ENCODE assay signal across 16 cellular contexts in genomic region chr6:90169328-90169886, GRCh38.
DNase-seq lines count a peak whose midpoint lies in the region; ATAC-seq and TF ChIP-seq lines count a peak whose summit lies in the region.
"Had no signal": no experiment of that assay in that cellular context is flagged by ENCODE, and none has a peak within 500 bp of the region (broad histone marks: within the 10 kb centered on the region; RNA-seq: fewer than 3 reads in every experiment).

No MANE protein-coding gene starts in this region.

- peaks cover 14% of the 10 kb centered on the region for H3K4me1 Mint-ChIP-seq in glutamatergic neuron (ENCODE audit: low read depth, unreplicated experiment)

- H3K36me3 Mint-ChIP-seq in glutamatergic neuron (ENCODE audit: unreplicated experiment): no peaks in the 10 kb centered on the region

- no peak overlapping the region for H3K14ac ChIP-seq in trophoblast cell (ENCODE audit: low read length)

- H2AFZ ChIP-seq in trophoblast cell (ENCODE audit: insufficient read depth, low read length, poor library complexity): no peak overlapping the region
- H2AFZ ChIP-seq: parathyroid adenoma had no signal

- H3K4me3 ChIP-seq in RWPE2 (ENCODE audit: severe bottlenecking): no peak overlapping the region
- no peak overlapping the region for H3K4me3 ChIP-seq in trophoblast cell (ENCODE audit: low read depth, low read length)
- no peak overlapping the region for H3K4me3 ChIP-seq in suprapubic skin
- H3K4me3 ChIP-seq: lung had no signal

- no peak overlapping the region for H2BK120ac ChIP-seq in trophoblast cell (ENCODE audit: insufficient read depth, low read length, poor library complexity)

- no peak overlapping the region for H4K91ac ChIP-seq in trophoblast cell (ENCODE audit: low read depth, low read length)

- H3K79me1 ChIP-seq in trophoblast cell (ENCODE audit: low read length): no peaks in the 10 kb centered on the region

- H3K27me3 Mint-ChIP-seq in glutamatergic neuron (ENCODE audit: unreplicated experiment): no peaks in the 10 kb centered on the region
- H3K27me3 Mint-ChIP-seq: T-cell had no signal

- H2BK5ac ChIP-seq in trophoblast cell (ENCODE audit: low read depth, low read length, poor library complexity): no peak overlapping the region

- no peaks in the 10 kb centered on the region for H3K79me2 ChIP-seq in trophoblast cell (ENCODE audit: control insufficient read depth, insufficient read depth, low read length, poor library complexity)
- H3K79me2 ChIP-seq: parathyroid adenoma had no signal

- no peak overlapping the region for H3K4ac ChIP-seq in trophoblast cell (ENCODE audit: low read depth, low read length)

- no peak overlapping the region for H3K18ac ChIP-seq in trophoblast cell (ENCODE audit: low read length)

- no peak for TF ChIP-seq EP300 in suprapubic skin (IDR thresholded peaks at IDR 0.05)

- no CpG with 5 or more reads among the region's 4 CpGs for WGBS in trophoblast cell (ENCODE audit: extremely low coverage, insufficient coverage, insufficient read length)
- 46% methylated on average over 4 of the region's 4 CpGs for WGBS in suprapubic skin

- H3K23ac ChIP-seq in trophoblast cell (ENCODE audit: low read length): peak overlapping the region; percentile 61

- TF ChIP-seq POLR2A in GM18505 (IDR thresholded peaks at IDR 0.05; ENCODE audit: borderline replicate concordance, extremely low read depth, insufficient read depth, insufficient read length): no peak
- no peak for TF ChIP-seq POLR2A in suprapubic skin (IDR thresholded peaks at IDR 0.05)

- H3K4me3 Mint-ChIP-seq in glutamatergic neuron (ENCODE audit: unreplicated experiment): no peak overlapping the region
- H3K4me3 Mint-ChIP-seq: activated T-cell treated with anti-CD3 and anti-CD28 coated beads, Interleukin-2, amount 50 U/mL, for 72 hours; T-cell had no signal

- H4K12ac ChIP-seq in trophoblast cell (ENCODE audit: low read depth, low read length): no peak overlapping the region

- no peak overlapping the region for H2BK12ac ChIP-seq in trophoblast cell (ENCODE audit: low read length)

- no peaks in the 10 kb centered on the region for H3K9me3 Mint-ChIP-seq in glutamatergic neuron (ENCODE audit: unreplicated experiment)
- H3K9me3 Mint-ChIP-seq: activated T-cell treated with anti-CD3 and anti-CD28 coated beads, Interleukin-2, amount 50 U/mL, for 72 hours; T-cell had no signal

- no peak overlapping the region for H4K8ac ChIP-seq in trophoblast cell (ENCODE audit: low read depth, low read length)

- H3K4me1 ChIP-seq in RWPE2 (ENCODE audit: insufficient read depth, poor library complexity, severe bottlenecking) (peaks cover 11% of the 10 kb centered on the region), trophoblast cell (ENCODE audit: control insufficient read depth in 1 of 2, insufficient read depth in 2 of 2, low read length in 2 of 2) (no peaks in the 10 kb centered on the region), suprapubic skin (peaks cover 19% of the 10 kb centered on the region)
- H3K4me1 ChIP-seq: parathyroid adenoma had no signal

- H3K27me3 ChIP-seq in RWPE2 (ENCODE audit: insufficient read depth, poor library complexity, severe bottlenecking) (no peaks in the 10 kb centered on the region), trophoblast cell (ENCODE audit: insufficient read depth, low read length) (no peaks in the 10 kb centered on the region), suprapubic skin (no peaks in the 10 kb centered on the region)

- H3K9ac ChIP-seq in trophoblast cell (ENCODE audit: low read length): no peak overlapping the region
- H3K9ac ChIP-seq: parathyroid adenoma had no signal

- H3K4me2 ChIP-seq in trophoblast cell (ENCODE audit: low read length): no peak overlapping the region

- H3K36me3 ChIP-seq in RWPE2 (ENCODE audit: low read depth) (no peaks in the 10 kb centered on the region), trophoblast cell (ENCODE audit: control insufficient read depth in 1 of 2, insufficient read depth in 2 of 2, low read length in 2 of 2) (no peaks in the 10 kb centered on the region), suprapubic skin (no peaks in the 10 kb centered on the region)

- no peak for ATAC-seq in RWPE2 (ENCODE audit: low read depth)
- ATAC-seq in GM18505 (IDR thresholded peaks at IDR 0.05; ENCODE audit: unreplicated experiment): no peak
- no peak for ATAC-seq in GM21529 (IDR thresholded peaks at IDR 0.05; ENCODE audit: unreplicated experiment)

- peak; percentile 34 for DNase-seq in COLO829 (ENCODE audit: low spot score)
- no peak for DNase-seq in RWPE2 (ENCODE audit: low spot score)
- DNase-seq in glutamatergic neuron: no peak
- no peak for DNase-seq in trophoblast cell
- DNase-seq in hepatic stellate cell (ENCODE audit: low spot score): no peak
- DNase-seq in suprapubic skin (ENCODE audit: low spot score in 2 of 2): no peak
- DNase-seq: activated CD4-positive, alpha-beta T cell treated with anti-CD3 and anti-CD28 coated beads for 48 hours; activated T-cell treated with anti-CD3 and anti-CD28 coated beads, Interleukin-2, amount 50 U/mL, for 72 hours; C1 segment of cervical spinal cord; H7; hypothalamus; T-cell had no signal

- H3K9me3 ChIP-seq in RWPE2 (ENCODE audit: severe bottlenecking) (no peaks in the 10 kb centered on the region), trophoblast cell (ENCODE audit: insufficient read depth, low read depth, low read length) (no peaks in the 10 kb centered on the region), suprapubic skin (no peaks in the 10 kb centered on the region)

- H3K27ac ChIP-seq in RWPE2 (ENCODE audit: poor library complexity, severe bottlenecking) (peak overlapping the region; percentile 8), trophoblast cell (ENCODE audit: low read depth, low read length) (no peak overlapping the region), suprapubic skin (no peak overlapping the region)
- H3K27ac ChIP-seq: parathyroid adenoma had no signal

- peak overlapping the region; percentile 69 for H3K27ac Mint-ChIP-seq in glutamatergic neuron (ENCODE audit: unreplicated experiment)
- H3K27ac Mint-ChIP-seq: activated T-cell treated with anti-CD3 and anti-CD28 coated beads, Interleukin-2, amount 50 U/mL, for 72 hours had no signal

- TF ChIP-seq CTCF in RWPE2 (IDR thresholded peaks at IDR 0.05; ENCODE audit: poor library complexity, severe bottlenecking) (no peak), glutamatergic neuron (IDR thresholded peaks at IDR 0.05; ENCODE audit: partially characterized antibody, unreplicated experiment) (no peak), suprapubic skin (IDR thresholded peaks at IDR 0.05) (no peak)

- H2AK5ac ChIP-seq in trophoblast cell (ENCODE audit: low read length): no peak overlapping the region
